Comparison of ENCODE assay signal across 8 cellular contexts in the genomic region with DNA sequence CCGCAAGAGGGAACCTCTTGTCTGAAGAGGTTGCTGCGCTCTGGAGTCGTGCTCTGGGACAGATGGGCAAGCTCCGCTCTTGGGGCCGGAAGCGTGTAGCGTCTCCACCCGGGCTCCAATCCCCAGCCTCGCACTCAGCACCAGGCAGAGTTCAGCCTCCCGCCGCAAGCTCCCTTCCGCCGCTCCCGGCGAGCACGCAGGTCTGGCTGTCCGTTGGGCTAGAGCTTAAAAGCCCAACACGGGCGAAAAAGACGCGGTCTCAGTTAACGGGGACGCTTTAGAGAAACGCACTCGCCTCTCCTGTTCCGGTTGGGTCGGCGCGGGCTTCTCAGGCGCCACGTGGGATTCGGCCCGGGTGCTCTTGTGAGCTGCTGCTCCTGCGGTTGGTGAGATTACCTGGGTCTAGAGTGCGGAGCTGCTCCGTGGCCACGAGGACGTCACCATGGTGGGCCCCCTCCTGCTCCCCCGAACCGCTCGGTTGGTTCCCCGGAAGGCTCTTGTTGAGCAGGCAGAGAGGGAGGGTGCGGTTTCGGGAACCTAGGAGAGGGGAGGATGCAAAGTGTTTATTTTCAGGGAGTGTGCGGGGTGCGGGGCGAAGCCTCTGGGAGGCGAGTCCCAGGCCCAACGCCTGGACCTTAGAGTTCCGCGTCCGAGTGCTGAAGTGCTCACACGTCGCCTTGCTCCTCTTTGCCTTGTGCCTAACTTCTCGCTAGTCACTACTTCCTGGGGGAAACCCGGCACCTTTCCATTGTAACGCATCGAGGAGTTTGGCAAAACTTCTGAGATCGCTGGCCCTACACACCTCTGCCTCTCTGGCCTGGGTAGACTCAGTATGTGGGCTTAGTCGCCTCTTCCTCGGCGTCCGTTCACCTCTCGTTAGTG. TPM values are rescaled to one million over a fixed set of nuclear protein-coding genes. Genes with fewer than 3 reads are reported as not detected.
DNase-seq lines count a peak whose midpoint lies in the region; ATAC-seq and TF ChIP-seq lines count a peak whose summit lies in the region.

Gene TMA16 (plus strand): TSS at position 331 of the 882 bp plus-strand sequence. CDS start 112 bp downstream, at position 443.

- H3K4me1 ChIP-seq in ectodermal cell (ENCODE audit: control insufficient read depth, insufficient read depth, low read length) (no peaks in the 10 kb centered on the region), lower lobe of right lung (peaks cover 15% of the 10 kb centered on the region)

- peak within 1 kb of the TSS; percentile 91 for H3K4me3 ChIP-seq in ectodermal cell (ENCODE audit: insufficient read depth, low read depth, low read length)
- H3K4me3 ChIP-seq in lower lobe of right lung: peak within 1 kb of the TSS; percentile 86

- CTCF ChIA-PET in activated CD8-positive, alpha-beta T cell treated with anti-CD3 and anti-CD28 coated beads for 36 hours (lab: Charles Lee): interaction anchor here (1.0 to 1.8 kb wide), 6 partner anchors 9 to 60 kb away, joined by 3 to 16 read pairs (median 4); no protein-coding TSS in a partner anchor

- ATAC-seq in GM19397 (IDR thresholded peaks at IDR 0.05; ENCODE audit: unreplicated experiment): peak; percentile 89
- ATAC-seq in HG03571 (IDR thresholded peaks at IDR 0.05; ENCODE audit: unreplicated experiment): peak; percentile 88
- peak; percentile 91 for ATAC-seq in activated CD8-positive, alpha-beta T cell treated with anti-CD3 and anti-CD28 coated beads for 36 hours
- ATAC-seq in lower lobe of right lung: peak; percentile 97 to 98

- POLR2A ChIA-PET in activated CD8-positive, alpha-beta T cell treated with anti-CD3 and anti-CD28 coated beads for 36 hours (lab: Charles Lee): interaction anchor here (0.6 to 2.3 kb wide), 17 partner anchors 9 to 1967 kb away, joined by 3 to 20 read pairs (median 4); partner anchors contain the start of gene NAF1

- intact Hi-C loops in activated CD8-positive, alpha-beta T cell treated with anti-CD3 and anti-CD28 coated beads for 36 hours (cut with micrococcal nuclease): loop anchor here (5.0 kb wide), 1 partner anchor 327 kb away; the partner anchor contains the start of gene NAF1
- intact Hi-C loops in lower lobe of right lung (cut with DNase I): no loop called here

- TF ChIP-seq CTCF in activated CD8-positive, alpha-beta T cell treated with anti-CD3 and anti-CD28 coated beads for 36 hours (IDR thresholded peaks at IDR 0.05): no peak
- no peak for TF ChIP-seq CTCF in lower lobe of right lung (IDR thresholded peaks at IDR 0.05)

- no peaks in the 10 kb centered on the region for H3K27me3 Mint-ChIP-seq in activated CD8-positive, alpha-beta T cell treated with anti-CD3 and anti-CD28 coated beads for 36 hours

- H3K27ac Mint-ChIP-seq in activated CD8-positive, alpha-beta T cell treated with anti-CD3 and anti-CD28 coated beads for 36 hours: peak within 1 kb of the TSS; percentile 99

- no peaks in the 10 kb centered on the region for H3K36me3 ChIP-seq in ectodermal cell (ENCODE audit: control insufficient read depth, insufficient read depth, low read length)
- H3K36me3 ChIP-seq in lower lobe of right lung: no peaks in the 10 kb centered on the region

- peak within 1 kb of the TSS; percentile 100 for H3K4me3 Mint-ChIP-seq in activated CD8-positive, alpha-beta T cell treated with anti-CD3 and anti-CD28 coated beads for 36 hours

- H3K4me1 Mint-ChIP-seq in activated CD8-positive, alpha-beta T cell treated with anti-CD3 and anti-CD28 coated beads for 36 hours (ENCODE audit: low read depth): peaks cover 26% of the 10 kb centered on the region

- peaks cover 22% of the 10 kb centered on the region for H3K36me3 Mint-ChIP-seq in activated CD8-positive, alpha-beta T cell treated with anti-CD3 and anti-CD28 coated beads for 36 hours (ENCODE audit: low read depth)

- 0% methylated on average over 64 of the region's 64 CpGs for WGBS in ectodermal cell, 2 experiments

- H3K27ac ChIP-seq in ectodermal cell (ENCODE audit: insufficient read depth, low read depth, low read length, poor library complexity, severe bottlenecking) (peak within 1 kb of the TSS; percentile 96), lower lobe of right lung (peak within 1 kb of the TSS; percentile 90)

- no peaks in the 10 kb centered on the region for H3K9me3 ChIP-seq in ectodermal cell (ENCODE audit: control insufficient read depth, low read length)
- H3K9me3 ChIP-seq in lower lobe of right lung: no peaks in the 10 kb centered on the region

- no peaks in the 10 kb centered on the region for H3K9me3 Mint-ChIP-seq in activated CD8-positive, alpha-beta T cell treated with anti-CD3 and anti-CD28 coated beads for 36 hours

- DNase-seq in CD1c-positive myeloid dendritic cell (ENCODE audit: extremely low spot score) (peak; percentile 92), NCI-H82 (lab: John Stamatoyannopoulos, UW) (peak; percentile 96), lower lobe of right lung (peak; percentile 88)
- DNase-seq in activated CD8-positive, alpha-beta T cell treated with anti-CD3 and anti-CD28 coated beads for 36 hours: peak; percentile 91
- peak; percentile 71 to 85 (median 77) for DNase-seq in stimulated activated CD4-positive, alpha-beta T cell treated with anti-CD3 and anti-CD28 coated beads, TNF-alpha, amount 100 ng/mL, for 24 hours (ENCODE audit: low read depth in 3 of 3)

- H3K27me3 ChIP-seq in ectodermal cell (ENCODE audit: control insufficient read depth, insufficient read depth, low read length, poor library complexity, severe bottlenecking) (no peaks in the 10 kb centered on the region), lower lobe of right lung (ENCODE audit: low read depth) (no peaks in the 10 kb centered on the region)

RNA-seq across cellular contexts. Expression of gene TMA16, which starts in this region (rescaled TPM):
- total RNA-seq in activated CD8-positive, alpha-beta T cell treated with anti-CD3 and anti-CD28 coated beads for 36 hours: 10 to 100 TPM; 53.5 to 58.4 TPM
- polyA plus RNA-seq in ectodermal cell (2013, experiment 1 of 4): 58.8 TPM
- 55.3 TPM for polyA plus RNA-seq in ectodermal cell (2013, experiment 2 of 4)
- polyA plus RNA-seq in ectodermal cell (2013, experiment 3 of 4): 47.2 TPM
- 49.1 TPM for polyA plus RNA-seq in ectodermal cell (2013, experiment 4 of 4)
- total RNA-seq in lower lobe of right lung: 19.7 TPM

Comparison
In these comparisons a context has a peak if more than half of its experiments do, and no peak if none do; other contexts are left out.
1. Peak in every context shown above with its lines: DNase-seq, ATAC-seq, H3K4me3 ChIP-seq and H3K27ac ChIP-seq.